ENCODE assay signal across 12 cellular contexts in genomic region chr11:16897460-16898061, GRCh38.
DNase-seq lines count a peak whose midpoint lies in the region; ATAC-seq and TF ChIP-seq lines count a peak whose summit lies in the region.
"Had no signal": no experiment of that assay in that cellular context is flagged by ENCODE, and none has a peak within 500 bp of the region (broad histone marks: within the 10 kb centered on the region; RNA-seq: fewer than 3 reads in every experiment).

No MANE protein-coding gene starts in this region.

- no peak overlapping the region for H3K4me3 Mint-ChIP-seq in activated CD4-positive, alpha-beta T cell treated with anti-CD3 and anti-CD28 coated beads for 36 hours
- no peak overlapping the region for H3K4me3 Mint-ChIP-seq in nephron
- H3K4me3 Mint-ChIP-seq: activated CD4-positive, alpha-beta T cell treated with anti-CD3 and anti-CD28 coated beads, Interleukin-2, amount 10 ng/mL, durations not matched to agents 7 days and 5 days; activated naive CD8-positive, alpha-beta T cell treated with anti-CD3 and anti-CD28 coated beads, Interleukin-2, amount 10 ng/mL, durations not matched to agents 7 days and 5 days; IgD-negative memory B cell had no signal

- peaks cover 8% of the 10 kb centered on the region for H3K36me3 Mint-ChIP-seq in activated CD4-positive, alpha-beta T cell treated with anti-CD3 and anti-CD28 coated beads for 36 hours (ENCODE audit: low read depth)
- no peaks in the 10 kb centered on the region for H3K36me3 Mint-ChIP-seq in nephron (ENCODE audit: low read depth)
- H3K36me3 Mint-ChIP-seq: IgD-negative memory B cell had no signal

- POLR2A ChIA-PET in activated CD4-positive, alpha-beta T cell treated with anti-CD3 and anti-CD28 coated beads for 36 hours (lab: Charles Lee): no interaction called here

- H3K4me1 Mint-ChIP-seq in activated CD4-positive, alpha-beta T cell treated with anti-CD3 and anti-CD28 coated beads for 36 hours: peaks cover 36% of the 10 kb centered on the region
- H3K4me1 Mint-ChIP-seq in nephron: peaks cover 13% of the 10 kb centered on the region

- intact Hi-C loops in activated CD4-positive, alpha-beta T cell treated with anti-CD3 and anti-CD28 coated beads for 36 hours (cut with DNase I, micrococcal nuclease): no loop called here

- H3K27ac Mint-ChIP-seq in activated CD4-positive, alpha-beta T cell treated with anti-CD3 and anti-CD28 coated beads for 36 hours: peak overlapping the region; percentile 43
- H3K27ac Mint-ChIP-seq in nephron: peak overlapping the region in 2 of 3 experiments; percentile 29 to 38
- H3K27ac Mint-ChIP-seq: activated CD4-positive, alpha-beta T cell treated with anti-CD3 and anti-CD28 coated beads, Interleukin-2, amount 10 ng/mL, durations not matched to agents 7 days and 5 days; activated naive CD8-positive, alpha-beta T cell treated with anti-CD3 and anti-CD28 coated beads, Interleukin-2, amount 10 ng/mL, durations not matched to agents 7 days and 5 days; IgD-negative memory B cell had no signal

- no peak for DNase-seq in activated CD4-positive, alpha-beta T cell treated with anti-CD3 and anti-CD28 coated beads for 36 hours
- DNase-seq in activated CD4-positive, alpha-beta T cell treated with anti-CD3 and anti-CD28 coated beads, Interleukin-2, amount 50 U/mL, for 4 hours: no peak
- peak; percentile 98 for DNase-seq in NCI-H187 treated with DMSO at 0.1 percent for 48 hours (lab: John Stamatoyannopoulos, UW)
- DNase-seq in UCSD-AML1 (lab: John Stamatoyannopoulos, UW; ENCODE audit: unreplicated experiment): peak; percentile 31
- no peak for DNase-seq in SW480 (ENCODE audit: low spot score)
- DNase-seq: activated CD4-positive, alpha-beta T cell treated with anti-CD3 and anti-CD28 coated beads, Interleukin-2, amount 10 ng/mL, durations not matched to agents 7 days and 5 days; activated naive CD8-positive, alpha-beta T cell treated with anti-CD3 and anti-CD28 coated beads, Interleukin-2, amount 10 ng/mL, durations not matched to agents 7 days and 5 days; posterior cingulate gyrus had no signal

- CTCF ChIA-PET in activated CD4-positive, alpha-beta T cell treated with anti-CD3 and anti-CD28 coated beads for 36 hours (lab: Charles Lee): no interaction called here

- ATAC-seq in activated CD4-positive, alpha-beta T cell treated with anti-CD3 and anti-CD28 coated beads for 36 hours: no peak
- ATAC-seq in HG03097 (IDR thresholded peaks at IDR 0.05; ENCODE audit: low FRiP score, unreplicated experiment) (no peak), HG03442 (IDR thresholded peaks at IDR 0.05; ENCODE audit: unreplicated experiment) (no peak)

- no peak for TF ChIP-seq CTCF in nephron (IDR thresholded peaks at IDR 0.05; ENCODE audit: unreplicated experiment in 3 of 3)

- H3K9me3 Mint-ChIP-seq in activated CD4-positive, alpha-beta T cell treated with anti-CD3 and anti-CD28 coated beads for 36 hours (ENCODE audit: low read depth): peaks cover 3% of the 10 kb centered on the region
- H3K9me3 Mint-ChIP-seq in nephron: no peaks in the 10 kb centered on the region
- H3K9me3 Mint-ChIP-seq: activated naive CD8-positive, alpha-beta T cell treated with anti-CD3 and anti-CD28 coated beads, Interleukin-2, amount 10 ng/mL, durations not matched to agents 7 days and 5 days; IgD-negative memory B cell had no signal

- H3K27me3 Mint-ChIP-seq in activated CD4-positive, alpha-beta T cell treated with anti-CD3 and anti-CD28 coated beads for 36 hours: no peaks in the 10 kb centered on the region
- peaks cover 6% of the 10 kb centered on the region for H3K27me3 Mint-ChIP-seq in nephron (ENCODE audit: low read depth)
- H3K27me3 Mint-ChIP-seq: activated CD4-positive, alpha-beta T cell treated with anti-CD3 and anti-CD28 coated beads, Interleukin-2, amount 10 ng/mL, durations not matched to agents 7 days and 5 days; activated naive CD8-positive, alpha-beta T cell treated with anti-CD3 and anti-CD28 coated beads, Interleukin-2, amount 10 ng/mL, durations not matched to agents 7 days and 5 days; IgD-negative memory B cell had no signal

Comparison
In these comparisons a context has a peak if more than half of its experiments do, and no peak if none do; other contexts are left out.
1. DNase-seq: peak in NCI-H187 treated with DMSO at 0.1 percent for 48 hours (single experiment) and UCSD-AML1 (single experiment); none in activated CD4-positive, alpha-beta T cell treated with anti-CD3 and anti-CD28 coated beads for 36 hours (single experiment), activated CD4-positive, alpha-beta T cell treated with anti-CD3 and anti-CD28 coated beads, Interleukin-2, amount 50 U/mL, for 4 hours (0 of 2) and SW480 (single experiment).